9 cellular contexts compared by ENCODE assay signal in genomic region chr10:86376852-86377796, GRCh38. TPM values are rescaled to one million over a fixed set of nuclear protein-coding genes. Genes with fewer than 3 reads are reported as not detected.
A peak's percentile ranks its signal among the peaks of the same experiment; 100 is the strongest.
DNase-seq lines count a peak whose midpoint lies in the region; ATAC-seq, FAIRE-seq and TF ChIP-seq lines count a peak whose summit lies in the region.
"Had no signal": no experiment of that assay in that cellular context is flagged by ENCODE, and none has a peak within 500 bp of the region (broad histone marks: within the 10 kb centered on the region; RNA-seq: fewer than 3 reads in every experiment).

No MANE protein-coding gene starts in this region.

- H3K9me3 ChIP-seq in pancreas (no peaks in the 10 kb centered on the region), upper lobe of right lung (no peaks in the 10 kb centered on the region)

- whole genome bisulfite sequencing in pancreas, 2 donors = 20 to 21% methylated on average over 64 to 68 of the region's 68 CpGs

- H3K4me1 ChIP-seq in pancreas (no peaks in the 10 kb centered on the region), upper lobe of right lung (no peaks in the 10 kb centered on the region)

- peaks cover 0 to 6% (median 0%) of the 10 kb centered on the region in 4 donors for H3K27me3 ChIP-seq in pancreas
- H3K27me3 ChIP-seq in upper lobe of right lung = peaks cover 41% of the 10 kb centered on the region

- peak; percentile 99 to 100 (median 100) for TF ChIP-seq CTCF in pancreas (IDR thresholded peaks at IDR 0.05)
- TF ChIP-seq CTCF in upper lobe of right lung (IDR thresholded peaks at IDR 0.05) = peak; percentile 99

- no peak for FAIRE-seq in frontal cortex (lab: Jason Lieb, UNC)
- FAIRE-seq in pancreas (lab: Jason Lieb, UNC) = no peak

- H3K27ac ChIP-seq in pancreas = no peak overlapping the region
- no peak overlapping the region for H3K27ac ChIP-seq in upper lobe of right lung
- H3K27ac ChIP-seq: epithelial cell of prostate had no signal

- intact Hi-C loops in pancreas (cut with DNase I) (loop anchor here in 1 of 3 donors (10.0 kb wide), 1 partner anchor 1832 kb away; no protein-coding TSS in a partner anchor), upper lobe of right lung (cut with DNase I) (no loop called here)

- H3K4me3 ChIP-seq in pancreas (peak overlapping the region in 1 of 4 donors; percentile 34), upper lobe of right lung (no peak overlapping the region)

- H3K36me3 ChIP-seq in pancreas (no peaks in the 10 kb centered on the region), upper lobe of right lung (no peaks in the 10 kb centered on the region)

- ATAC-seq in GM19463 (IDR thresholded peaks at IDR 0.05; ENCODE audit: unreplicated experiment) = peak; percentile 94
- ATAC-seq in HG03521 (IDR thresholded peaks at IDR 0.05; ENCODE audit: unreplicated experiment) = peak; percentile 94
- ATAC-seq in pancreas = peak; percentile 99 to 100 (median 99)
- ATAC-seq in upper lobe of right lung = peak; percentile 98

- peak; percentile 51 for DNase-seq in DMS114 treated with DMSO at 0.1 percent for 48 hours (lab: John Stamatoyannopoulos, UW; ENCODE audit: unreplicated experiment)
- peak; percentile 33 for DNase-seq in RPMI7951 (ENCODE audit: low read depth)
- DNase-seq in activated effector memory CD4-positive, alpha-beta T cell treated with Interleukin-2 at 50 U/mL for 16 hours = peak; percentile 76
- peak; percentile 82 to 88 for DNase-seq in frontal cortex (ENCODE audit: low spot score in 2 of 2)
- peak; percentile 48 to 99 (median 88) for DNase-seq in pancreas
- peak; percentile 89 for DNase-seq in upper lobe of right lung

RNA-seq across cellular contexts. Expression of gene GRID1, which starts 10.5 kb away (rescaled TPM):
- not detected in 2 replicates for total RNA-seq in RPMI7951 (2014; rRNA removed; shearing (Covaris generic))
- total RNA-seq in frontal cortex = 12.6 TPM
- total RNA-seq in pancreas = 1 to 10 TPM in 3 of 6 donors, under 1 TPM in 3; 0.67 to 1.5 (median 1.0) TPM
- under 1 TPM; 0.05 to 0.15 TPM for polyA plus RNA-seq in pancreas
- total RNA-seq in upper lobe of right lung = 3.0 TPM

Comparison
In these comparisons a context has a peak if more than half of its experiments do, and no peak if none do; other contexts are left out.
1. DNase-seq: peak in every context shown above with its lines; median percentile 89 in upper lobe of right lung; 88 in pancreas; 85 in frontal cortex; 76 in activated effector memory CD4-positive, alpha-beta T cell treated with Interleukin-2 at 50 U/mL for 16 hours; 51 in DMS114 treated with DMSO at 0.1 percent for 48 hours; 33 in RPMI7951.